8 cellular contexts compared by ENCODE assay signal in genomic region chr6:31403283-31403989, GRCh38. TPM values are rescaled to one million over a fixed set of nuclear protein-coding genes. Genes with fewer than 3 reads are reported as not detected.
DNase-seq lines count a peak whose midpoint lies in the region; ATAC-seq, FAIRE-seq and TF ChIP-seq lines count a peak whose summit lies in the region.

TSS of gene MICA (plus strand) at chr6:31403595. CDS start at chr6:31403633, 38 bp downstream.

- peak; percentile 95 for FAIRE-seq in G401.6 (lab: Jason Lieb, UNC)

- ATAC-seq in HG02588 (IDR thresholded peaks at IDR 0.05; ENCODE audit: unreplicated experiment) (peak; percentile 52), mucosa of descending colon (peak; percentile 80)

- DNase-seq in NCI-H748 treated with DMSO at 0.1 percent for 48 hours (lab: John Stamatoyannopoulos, UW), result peak; percentile 21
- peak; percentile 71 for DNase-seq in activated T-cell treated with anti-CD3 and anti-CD28 coated beads, Interleukin-2, amount 50 U/mL, for 1 hour
- DNase-seq in erythroblast (lab: John Stamatoyannopoulos, UW), result peak; percentile 54 to 74
- DNase-seq in mucosa of descending colon, result peak; percentile 93 to 94 (median 94)
- DNase-seq in stimulated activated CD8-positive, alpha-beta memory T cell treated with anti-CD3 and anti-CD28 coated beads, Interleukin-2, amount 100 ng/mL, for 1 hour (ENCODE audit: low read depth in 2 of 2), result peak; percentile 46 to 50
- no peak for DNase-seq in NCI-H187 (lab: John Stamatoyannopoulos, UW)

- no peaks in the 10 kb centered on the region for H3K9me3 ChIP-seq in mucosa of descending colon

- no peaks in the 10 kb centered on the region for H3K36me3 ChIP-seq in mucosa of descending colon (ENCODE audit: low read depth)

- intact Hi-C loops in mucosa of descending colon (cut with DNase I, micrococcal nuclease), result no loop called here

- peaks cover 33% of the 10 kb centered on the region for H3K4me1 ChIP-seq in mucosa of descending colon (ENCODE audit: low read depth)

- TF ChIP-seq POLR2A in erythroblast (IDR thresholded peaks at IDR 0.05; ENCODE audit: low read length), result peak; percentile 27

- no peak for TF ChIP-seq CTCF in mucosa of descending colon (IDR thresholded peaks at IDR 0.05)

- peak within 1 kb of the TSS; percentile 20 for H3K4me3 ChIP-seq in mucosa of descending colon

RNA-seq across cellular contexts. Expression of gene MICA, which starts in this region (rescaled TPM):
- 10 to 100 TPM; 18.1 to 24.2 (median 20.7) TPM for total RNA-seq in mucosa of descending colon

Comparison
In these comparisons a context has a peak if more than half of its experiments do, and no peak if none do; other contexts are left out.
1. DNase-seq: peak in NCI-H748 treated with DMSO at 0.1 percent for 48 hours (single experiment), activated T-cell treated with anti-CD3 and anti-CD28 coated beads, Interleukin-2, amount 50 U/mL, for 1 hour (single experiment), erythroblast (2 of 2), mucosa of descending colon (3 of 3) and stimulated activated CD8-positive, alpha-beta memory T cell treated with anti-CD3 and anti-CD28 coated beads, Interleukin-2, amount 100 ng/mL, for 1 hour (2 of 2); none in NCI-H187 (0 of 2).